Comparison of ENCODE assay signal across 1 cellular context in genomic region chr10:75398238-75398629, GRCh38.
TF ChIP-seq lines count a peak whose summit lies in the region.

No MANE protein-coding gene starts in this region.

TF ChIP-seq in HEK293, 187 proteins besides CTCF, POLR2A, EP300 and RAD21 (continued from another document):
- TF ChIP-seq PRDM2 (tag by site-specific recombination; IDR thresholded peaks at IDR 0.05; ENCODE audit: borderline replicate concordance) (no peak), ZNF433 (tag by site-specific recombination; IDR thresholded peaks at IDR 0.05; ENCODE audit: low read depth) (no peak)
